ENCODE assay signal across 8 cellular contexts in genomic region chr15:78769473-78770225, GRCh38. TPM values are rescaled to one million over a fixed set of nuclear protein-coding genes. Genes with fewer than 3 reads are reported as not detected.
DNase-seq lines count a peak whose midpoint lies in the region; ATAC-seq, FAIRE-seq and TF ChIP-seq lines count a peak whose summit lies in the region.
"Not testable (repeated sequence)": the region's sequence is repeated elsewhere in the genome, so short reads cannot be mapped to it uniquely, and the experiment has no call there.

No MANE protein-coding gene starts in this region.

- H3K18ac ChIP-seq in H9 (ENCODE audit: insufficient read length, low read depth, low read length): not testable (repeated sequence)

- not testable (repeated sequence) for H3K23ac ChIP-seq in H9 (ENCODE audit: insufficient read length, low read depth, low read length)

- not testable (repeated sequence) for H2BK5ac ChIP-seq in H9 (ENCODE audit: insufficient read length, low read length)

- not testable (repeated sequence) for H3K14ac ChIP-seq in H9 (ENCODE audit: insufficient read depth, low read length)

- WGBS in H9 (ENCODE audit: extremely low coverage, insufficient read length, low lambda C conversion rate): no CpG with 5 or more reads among the region's 12 CpGs
- WGBS in K562 (ENCODE audit: insufficient coverage, low coverage, missing lambda C conversion rate): 0% methylated on average over 8 of the region's 12 CpGs
- WGBS in sigmoid colon, 2 donors: 63 to 78% methylated on average over 12 of the region's 12 CpGs
- WGBS in aorta, 2 donors: 88 to 92% methylated on average over 12 of the region's 12 CpGs

- POLR2A ChIA-PET in K562 (lab: Yijun Ruan, JAX): not testable (repeated sequence)

- not testable (repeated sequence) for TF ChIP-seq CTCF in H9 (conservative IDR thresholded peaks at IDR 0.05); RWPE2 (IDR thresholded peaks at IDR 0.05; ENCODE audit: poor library complexity, severe bottlenecking); K562 (IDR thresholded peaks at IDR 0.05 in 2 of 3, conservative IDR thresholded peaks at IDR 0.05 in 1 of 3; ENCODE audit: insufficient read depth in 2 of 3, low read depth in 1 of 3, low read length in 3 of 3); kidney (IDR thresholded peaks at IDR 0.05; ENCODE audit: borderline replicate concordance, extremely low read depth, insufficient read depth); sigmoid colon (IDR thresholded peaks at IDR 0.05)

- not testable (repeated sequence) for H4K5ac ChIP-seq in H9 (ENCODE audit: insufficient read length, low read depth, low read length)

- H3K23me2 ChIP-seq in H9 (ENCODE audit: insufficient read length, low read depth, low read length, poor library complexity, severe bottlenecking): not testable (repeated sequence)

- CTCF ChIA-PET in K562 (lab: Yijun Ruan, JAX; ENCODE audit: low intra/inter-chr PET ratio): not testable (repeated sequence)

- H3K27ac ChIP-seq in BLaER1: peak overlapping the region; percentile 71
- not testable (repeated sequence) for H3K27ac ChIP-seq in H9 (ENCODE audit: insufficient read length, low read depth, low read length); RWPE2 (ENCODE audit: poor library complexity, severe bottlenecking); K562 (ENCODE audit: extremely low read depth, low read depth, low read length); kidney (ENCODE audit: low read depth in 2 of 2, low read length in 2 of 2); sigmoid colon; aorta (ENCODE audit: low read depth in 1 of 2, low read length in 2 of 2)

- H4K20me1 ChIP-seq in BLaER1; H9 (ENCODE audit: control insufficient read depth, insufficient read depth, insufficient read length); K562 (replicated peaks; ENCODE audit: control insufficient read depth, insufficient read depth, low read length): not testable (repeated sequence)

- not testable (repeated sequence) for BruUV-seq in K562 (replicated peaks; lab: Mats Ljungman, UMichigan)

- FAIRE-seq in K562 (lab: Jason Lieb, UNC); kidney (lab: Jason Lieb, UNC): not testable (repeated sequence)

- H3K4ac ChIP-seq in H9 (ENCODE audit: low read depth, low read length): not testable (repeated sequence)

- not testable (repeated sequence) for H3K56ac ChIP-seq in H9 (ENCODE audit: insufficient read length, low read depth, low read length)

- peak overlapping the region in 2 of 3 experiments; percentile 60 to 67; a peak in 2 of 7 replicates for H3K27ac Mint-ChIP-seq in H9

- TF ChIP-seq POLR2A in K562 (conservative IDR thresholded peaks at IDR 0.05); sigmoid colon (IDR thresholded peaks at IDR 0.05): not testable (repeated sequence)

- TF ChIP-seq EP300 in K562 (IDR thresholded peaks at IDR 0.05; ENCODE audit: low read length); sigmoid colon (IDR thresholded peaks at IDR 0.05): not testable (repeated sequence)

- H3K4me2 ChIP-seq in BLaER1: peak overlapping the region; percentile 66
- H3K4me2 ChIP-seq in H9 (ENCODE audit: insufficient read depth, insufficient read length, low read length); K562 (ENCODE audit: insufficient read depth, low read length): not testable (repeated sequence)

- peaks cover 10 to 14% of the 10 kb centered on the region in 2 experiments for H3K4me1 Mint-ChIP-seq in H9

- not testable (repeated sequence) for ATAC-seq in RWPE2 (ENCODE audit: low read depth); aorta (ENCODE audit: low FRiP score)
- peak; percentile 14; the same call in 1 of the 3 replicates for ATAC-seq in K562

- H3K79me2 ChIP-seq in H9 (ENCODE audit: insufficient read depth, low read length); K562 (ENCODE audit: control insufficient read depth, insufficient read depth, low read length): not testable (repeated sequence)

- not testable (repeated sequence) for H3K4me3 Mint-ChIP-seq in H9

- not testable (repeated sequence) for DNase-seq in H9; K562 (ENCODE audit: extremely low read depth in 1 of 4, low spot score in 3 of 4)
- DNase-seq in NCI-H524 (lab: John Stamatoyannopoulos, UW) (peak; percentile 50 to 64), RWPE2 (ENCODE audit: low spot score) (peak; percentile 40), kidney (peak; percentile 43), sigmoid colon (peak; percentile 41), aorta (peak; percentile 23 to 42)

- not testable (repeated sequence) for H3K9me1 ChIP-seq in K562 (ENCODE audit: control insufficient read depth, insufficient read depth, low read length)

- H3K9me3 ChIP-seq in BLaER1; H9 (ENCODE audit: control insufficient read depth, low read depth, low read length); RWPE2 (ENCODE audit: severe bottlenecking); K562 (replicated peaks; ENCODE audit: control insufficient read depth, insufficient read depth, low read depth, low read length); kidney (ENCODE audit: control insufficient read depth in 1 of 2, low read length in 2 of 2); sigmoid colon; aorta (ENCODE audit: control insufficient read depth, low read length): not testable (repeated sequence)

- H2AK5ac ChIP-seq in H9 (ENCODE audit: insufficient read length, low read length): not testable (repeated sequence)

- not testable (repeated sequence) for H4K91ac ChIP-seq in H9 (ENCODE audit: insufficient read length, low read depth, low read length)

- not testable (repeated sequence) for H3K36me3 Mint-ChIP-seq in H9 (ENCODE audit: insufficient read depth in 1 of 3, low read depth in 3 of 3)

- H4K8ac ChIP-seq in H9 (replicated peaks; ENCODE audit: insufficient read length, low read depth, low read length): not testable (repeated sequence)

- not testable (repeated sequence) for H2BK12ac ChIP-seq in H9 (ENCODE audit: insufficient read length, low read depth, low read length)

- not testable (repeated sequence) for H3K79me1 ChIP-seq in H9 (ENCODE audit: insufficient read depth, low read depth, low read length, poor library complexity, severe bottlenecking)

- peak overlapping the region; percentile 19; the same call in 1 of the 2 replicates for H3K9ac ChIP-seq in BLaER1
- not testable (repeated sequence) for H3K9ac ChIP-seq in H9 (ENCODE audit: extremely low read depth, insufficient read length, low read length); K562 (ENCODE audit: insufficient read depth in 1 of 2, low read depth in 2 of 2, low read length in 2 of 2); kidney (ENCODE audit: low read length in 2 of 2)

- H3K4me3 ChIP-seq in BLaER1; RWPE2 (ENCODE audit: severe bottlenecking); K562; kidney (ENCODE audit: low read length in 2 of 2); sigmoid colon; aorta (ENCODE audit: low read length in 2 of 2): not testable (repeated sequence)

- H3K36me3 ChIP-seq in BLaER1: peaks cover 21% of the 10 kb centered on the region
- H3K36me3 ChIP-seq in RWPE2 (ENCODE audit: low read depth); K562 (ENCODE audit: control insufficient read depth, insufficient read depth, low read length); kidney (ENCODE audit: control insufficient read depth in 1 of 2, insufficient read depth in 2 of 2, low read length in 2 of 2); sigmoid colon; aorta (ENCODE audit: control insufficient read depth in 1 of 2, insufficient read depth in 2 of 2, low read length in 1 of 2): not testable (repeated sequence)

- H2BK120ac ChIP-seq in H9 (ENCODE audit: low read depth, low read length, poor library complexity, severe bottlenecking): not testable (repeated sequence)

- not testable (repeated sequence) for H3K27me3 ChIP-seq in BLaER1; H9 (ENCODE audit: insufficient read depth, low read length); RWPE2 (ENCODE audit: insufficient read depth, poor library complexity, severe bottlenecking); sigmoid colon; aorta (ENCODE audit: control insufficient read depth in 1 of 2, insufficient read depth in 2 of 2, low read length in 1 of 2)
- H3K27me3 ChIP-seq in K562 (ENCODE audit: control insufficient read depth in 2 of 2, insufficient read depth in 2 of 2, low read length in 2 of 2): peaks cover 2 to 18% of the 10 kb centered on the region in 2 experiments; a peak in 2 of 5 replicates

- not testable (repeated sequence) for H2BK20ac ChIP-seq in H9 (ENCODE audit: low read depth, low read length, poor library complexity, severe bottlenecking)

- H3T11ph ChIP-seq in H9 (ENCODE audit: low read length): not testable (repeated sequence)

- H2BK15ac ChIP-seq in H9 (ENCODE audit: low read depth, low read length): not testable (repeated sequence)

- not testable (repeated sequence) for H2AFZ ChIP-seq in H9 (ENCODE audit: low read length); K562 (ENCODE audit: low read depth, low read length)

- TF ChIP-seq RAD21 in K562 (CRISPR knock-in tag; conservative IDR thresholded peaks at IDR 0.05 in 1 of 2, IDR thresholded peaks at IDR 0.05 in 1 of 2): not testable (repeated sequence)

- in situ Hi-C loops in K562 (cut with MboI): not testable (repeated sequence)

- not testable (repeated sequence) for H3K27me3 Mint-ChIP-seq in H9 (ENCODE audit: low read depth)

- intact Hi-C loops in K562 (cut with micrococcal nuclease); kidney (cut with DNase I); sigmoid colon (cut with DNase I); aorta (cut with DNase I): not testable (repeated sequence)

- H3K4me1 ChIP-seq in BLaER1 (peaks cover 52% of the 10 kb centered on the region), K562 (replicated peaks in 1 of 2; ENCODE audit: control insufficient read depth in 2 of 2, insufficient read depth in 2 of 2, low read length in 2 of 2) (peaks cover 0 to 14% of the 10 kb centered on the region in 2 experiments; a peak in 2 of 5 replicates)
- H3K4me1 ChIP-seq in H9 (ENCODE audit: insufficient read depth, low read length); RWPE2 (ENCODE audit: insufficient read depth, poor library complexity, severe bottlenecking); kidney (ENCODE audit: control insufficient read depth in 1 of 2, insufficient read depth in 1 of 2, low read depth in 1 of 2, low read length in 2 of 2); sigmoid colon; aorta (ENCODE audit: control insufficient read depth in 1 of 2, insufficient read depth in 2 of 2, low read length in 2 of 2): not testable (repeated sequence)

- not testable (repeated sequence) for H3K9me3 Mint-ChIP-seq in H9

RNA-seq across cellular contexts. Expression of gene ADAMTS7, which starts 41.6 kb away (rescaled TPM):
- 23.1 and 25.0 TPM in 2 replicates for total RNA-seq in H9 (2021)
- total RNA-seq in K562 (2011; cell fraction: chromatin; rRNA removed; ENCODE audit: low replicate concordance): 0.76 TPM in 1 of 2 replicates, not detected in the other
- total RNA-seq in K562 (2011; cell fraction: nucleolus; rRNA removed): 0.13 and 0.50 TPM in 2 replicates
- 0.31 TPM in 1 of 2 replicates, not detected in the other for total RNA-seq in K562 (2011; cell fraction: nucleoplasm; rRNA removed)
- total RNA-seq in K562 (2014; rRNA removed): not detected in 2 replicates
- not detected in 2 replicates for total RNA-seq in K562 (2014; rRNA removed; fragmentation: Illumina TruSeq; extraction: Trizol)
- not detected in 2 replicates for total RNA-seq in K562 (2015; rRNA removed; fragmentation: Illumina TruSeq; extraction: Trizol)
- 0.07 and 0.13 TPM in 2 replicates for total RNA-seq in K562 (2021)
- polyA plus RNA-seq in K562 (2011; rRNA removed): 0.12 TPM in 1 of 2 replicates, not detected in the other
- 0.06 and 0.09 TPM in 2 replicates for polyA plus RNA-seq in K562 (2011; cell fraction: cytosol; rRNA removed)
- polyA plus RNA-seq in K562 (2011; cell fraction: nucleus; rRNA removed): 0.11 and 0.13 TPM in 2 replicates
- polyA plus RNA-seq in K562 (2012): 0.03 and 0.21 TPM in 2 replicates
- polyA plus RNA-seq in K562 (2014; fragmentation: Illumina TruSeq; extraction: Trizol): not detected in 2 replicates
- polyA plus RNA-seq in K562 (2014; fragmentation: Nextera tagmentation; extraction: Ambion mirVana): not detected
- 0.05 TPM in 1 of 2 replicates, not detected in the other for polyA plus RNA-seq in K562 (2014; rRNA removed)
- 0.12 and 0.18 TPM in 2 replicates for polyA minus RNA-seq in K562 (2011; rRNA and poly(A)+ RNA removed)
- not detected in 2 replicates for polyA minus RNA-seq in K562 (2011; cell fraction: cytosol; rRNA and poly(A)+ RNA removed)
- 0.13 and 0.22 TPM in 2 replicates for polyA minus RNA-seq in K562 (2011; cell fraction: nucleus; rRNA and poly(A)+ RNA removed)
- total RNA-seq in kidney: 3.1 TPM
- 0.82 TPM for polyA plus RNA-seq in kidney (ENCODE audit: insufficient read depth, low read depth, low replicate concordance)
- total RNA-seq in sigmoid colon: 1 to 10 TPM; 1.6 to 8.3 (median 2.2) TPM
- polyA plus RNA-seq in sigmoid colon: 1 to 10 TPM in 1 of 3 donors, under 1 TPM in 1, not detected in 1; 0.23 to 1.9 TPM
- 10 to 100 TPM; 14.7 to 23.9 TPM for total RNA-seq in aorta
- polyA plus RNA-seq in aorta: 10 to 100 TPM in 1 of 2 donors, 1 to 10 TPM in 1; 3.9 to 30.0 TPM
